ENCODE assay signal across 8 cellular contexts in the genomic region with DNA sequence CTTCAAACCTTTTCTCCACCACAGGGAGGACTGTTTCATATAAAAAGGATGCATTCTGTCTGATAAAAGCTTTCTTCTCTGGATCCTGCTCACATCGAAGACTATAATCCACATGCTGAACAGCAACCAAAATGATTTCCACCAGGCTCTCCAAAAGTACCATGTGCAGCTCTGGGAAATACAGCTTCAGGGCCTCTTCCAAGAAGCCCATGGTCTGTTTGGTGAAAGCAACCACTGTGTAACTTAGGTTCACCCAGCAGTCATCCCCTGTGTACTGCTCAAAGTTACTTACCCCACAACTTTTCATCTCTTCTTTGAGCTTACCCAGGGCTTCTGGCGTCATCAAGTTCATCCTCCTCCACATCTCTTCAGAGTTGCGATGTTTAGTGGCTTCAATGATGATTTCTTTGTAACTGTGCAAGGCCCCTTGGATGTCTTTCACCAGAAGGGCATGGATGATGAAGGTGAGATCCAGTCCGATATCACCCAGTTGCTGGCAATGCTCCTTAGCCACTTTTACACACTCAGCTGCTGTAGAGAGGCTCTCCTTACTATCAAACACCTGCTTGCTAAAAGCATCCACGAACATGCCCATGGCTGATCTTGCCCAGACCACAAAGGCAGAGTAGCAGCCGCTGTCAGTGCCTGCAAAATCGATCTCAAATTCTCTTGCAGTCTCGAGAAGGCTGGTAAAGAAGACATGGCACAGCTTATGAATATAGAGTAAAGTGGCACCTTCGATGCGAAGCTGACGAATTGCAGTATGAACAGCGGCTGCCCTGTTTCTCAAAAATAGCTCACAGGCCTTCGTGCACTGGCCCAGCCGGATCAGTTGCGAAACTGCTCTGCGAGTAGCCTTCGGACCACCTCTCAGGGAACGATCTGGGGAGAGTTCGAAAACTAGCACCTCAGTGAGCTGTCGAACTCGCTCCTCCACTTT. TPM values are rescaled to one million over a fixed set of nuclear protein-coding genes. Genes with fewer than 3 reads are reported as not detected.
A peak's percentile ranks its signal among the peaks of the same experiment; 100 is the strongest.
DNase-seq lines count a peak whose midpoint lies in the region; TF ChIP-seq lines count a peak whose summit lies in the region.

No MANE protein-coding gene starts in this region.

- peaks cover 16% of the 10 kb centered on the region for H3K36me3 Mint-ChIP-seq in endodermal cell (ENCODE audit: low read depth)
- H3K36me3 Mint-ChIP-seq in osteocyte (ENCODE audit: unreplicated experiment): peaks cover 17% of the 10 kb centered on the region

- H3K9me3 ChIP-seq in endodermal cell (ENCODE audit: control insufficient read depth, low read length): no peaks in the 10 kb centered on the region

- H3K27ac ChIP-seq in endodermal cell (ENCODE audit: low read depth, low read length): no peak overlapping the region

- WGBS in endodermal cell (ENCODE audit: insufficient coverage in 1 of 2, insufficient read length in 1 of 2), 2 experiments: 84 to 88% methylated on average over 15 to 21 of the region's 21 CpGs

- peak; percentile 37 for DNase-seq in DMS79 treated with DMSO at 0.1 percent for 48 hours (lab: John Stamatoyannopoulos, UW)
- peak; percentile 28 for DNase-seq in NCI-H69 (lab: John Stamatoyannopoulos, UW)
- no peak for DNase-seq in endodermal cell
- no peak for DNase-seq in osteocyte (ENCODE audit: extremely low spot score, unreplicated experiment)
- no peak for DNase-seq in GM20000 (ENCODE audit: low spot score)
- DNase-seq in NCI-H446 (lab: John Stamatoyannopoulos, UW): no peak
- DNase-seq in activated CD4-positive, CD25-positive, alpha-beta regulatory T cell (lab: John Stamatoyannopoulos, UW): no peak
- no peak for DNase-seq in hypothalamus (lab: John Stamatoyannopoulos, UW)

- H3K4me1 ChIP-seq in endodermal cell (ENCODE audit: control insufficient read depth, insufficient read depth, low read length): peaks cover 8% of the 10 kb centered on the region

- no peaks in the 10 kb centered on the region for H3K9me3 Mint-ChIP-seq in endodermal cell
- H3K9me3 Mint-ChIP-seq in osteocyte (ENCODE audit: unreplicated experiment): no peaks in the 10 kb centered on the region

- peak overlapping the region; percentile 98 for H3K4me3 ChIP-seq in endodermal cell (ENCODE audit: low read length)

- H3K36me3 ChIP-seq in endodermal cell (ENCODE audit: control insufficient read depth, insufficient read depth, low read length): peaks cover 14% of the 10 kb centered on the region

- H3K27ac Mint-ChIP-seq in endodermal cell (no peak overlapping the region), osteocyte (ENCODE audit: unreplicated experiment) (peak overlapping the region; percentile 44)

- H3K27me3 ChIP-seq in endodermal cell (ENCODE audit: control insufficient read depth, insufficient read depth, low read length, poor library complexity, severe bottlenecking): no peaks in the 10 kb centered on the region

- no peak overlapping the region for H3K9ac ChIP-seq in endodermal cell (ENCODE audit: extremely low read depth, low read length, poor library complexity, severe bottlenecking)

- H3K27me3 Mint-ChIP-seq in endodermal cell (ENCODE audit: insufficient read depth) (no peaks in the 10 kb centered on the region), osteocyte (ENCODE audit: unreplicated experiment) (no peaks in the 10 kb centered on the region)

- peaks cover 42% of the 10 kb centered on the region for H3K4me1 Mint-ChIP-seq in endodermal cell
- H3K4me1 Mint-ChIP-seq in osteocyte (ENCODE audit: unreplicated experiment): peaks cover 59% of the 10 kb centered on the region

- TF ChIP-seq CTCF in endodermal cell (conservative IDR thresholded peaks at IDR 0.05): no peak
- TF ChIP-seq CTCF in osteocyte (IDR thresholded peaks at IDR 0.05): no peak
- no peak for TF ChIP-seq CTCF in GM20000 (IDR thresholded peaks at IDR 0.05; ENCODE audit: extremely low read depth, missing control alignments)

- peak overlapping the region; percentile 100 for H3K4me3 Mint-ChIP-seq in endodermal cell
- peak overlapping the region; percentile 100 for H3K4me3 Mint-ChIP-seq in osteocyte (ENCODE audit: unreplicated experiment)

RNA-seq across cellular contexts. Expression of a gene that starts 1.7 kb away (rescaled TPM):
- total RNA-seq in endodermal cell (10 to 100 TPM in 1 of 2 donors, 1 to 10 TPM in 1; 9.9 to 13.1 TPM), osteocyte (13.4 and 14.8 TPM in 2 replicates)
- polyA plus RNA-seq in endodermal cell (2013, experiment 1 of 2): 5.6 TPM
- polyA plus RNA-seq in endodermal cell (2013, experiment 2 of 2): 6.0 TPM

RNA-seq across cellular contexts. Expression of a gene that starts 2.2 kb away (rescaled TPM):
- 10 to 100 TPM; 12.4 to 20.4 TPM for total RNA-seq in endodermal cell
- 11.3 TPM for polyA plus RNA-seq in endodermal cell (2013, experiment 1 of 2)
- 11.5 TPM for polyA plus RNA-seq in endodermal cell (2013, experiment 2 of 2)
- total RNA-seq in osteocyte: 13.5 and 14.7 TPM in 2 replicates

Comparison
In these comparisons a context has a peak if more than half of its experiments do, and no peak if none do; other contexts are left out.
1. DNase-seq: peak in DMS79 treated with DMSO at 0.1 percent for 48 hours (single experiment) and NCI-H69 (single experiment); none in endodermal cell (single experiment), osteocyte (single experiment), GM20000 (single experiment), NCI-H446 (0 of 2), activated CD4-positive, CD25-positive, alpha-beta regulatory T cell (0 of 4) and hypothalamus (0 of 51).